In the genomic region with DNA sequence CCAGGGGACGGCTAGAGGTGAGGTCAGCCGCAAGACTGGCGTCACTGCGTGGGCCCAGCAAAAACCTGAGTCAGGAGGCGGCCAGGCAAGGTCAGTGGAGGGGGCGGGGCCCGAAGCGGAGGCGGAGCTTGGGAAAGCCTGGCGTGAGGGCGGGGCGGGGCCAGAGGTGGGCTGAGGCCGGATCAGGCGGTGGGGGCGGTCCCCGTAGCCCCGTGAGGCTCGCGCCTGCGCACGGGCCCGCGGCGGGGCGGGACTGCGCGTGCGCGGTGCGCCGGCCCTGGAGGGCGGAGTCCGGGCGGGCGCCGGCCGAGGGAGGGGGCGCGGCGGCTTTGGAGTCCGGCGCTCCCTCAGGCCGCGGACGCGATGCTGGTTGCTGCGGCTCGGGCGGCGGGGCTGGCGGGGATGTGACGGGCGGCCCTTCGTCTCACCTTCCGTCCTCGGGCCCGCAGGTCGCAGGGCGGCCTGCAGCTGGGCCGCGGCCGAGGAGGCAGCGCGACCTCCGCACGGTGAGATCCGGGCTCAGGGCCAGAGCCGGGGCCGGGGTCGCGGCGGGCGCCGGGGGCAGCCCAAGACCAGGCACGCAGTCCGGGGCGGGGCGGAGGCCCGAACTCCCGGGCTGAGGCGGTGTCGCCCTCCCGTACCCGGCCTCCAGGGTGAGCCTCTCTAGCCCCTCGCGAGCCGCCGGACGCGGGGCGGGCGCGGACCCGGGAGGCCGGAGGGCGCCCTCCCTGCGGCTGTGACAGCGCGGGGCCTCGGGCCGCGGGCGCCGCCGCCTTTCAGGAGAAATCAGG, we compare ENCODE assay signal across 8 cellular contexts. TPM values are rescaled to one million over a fixed set of nuclear protein-coding genes. Genes with fewer than 3 reads are reported as not detected.
A peak's percentile ranks its signal among the peaks of the same experiment; 100 is the strongest.
DNase-seq lines count a peak whose midpoint lies in the region; ATAC-seq and TF ChIP-seq lines count a peak whose summit lies in the region.

A gene with protein sequence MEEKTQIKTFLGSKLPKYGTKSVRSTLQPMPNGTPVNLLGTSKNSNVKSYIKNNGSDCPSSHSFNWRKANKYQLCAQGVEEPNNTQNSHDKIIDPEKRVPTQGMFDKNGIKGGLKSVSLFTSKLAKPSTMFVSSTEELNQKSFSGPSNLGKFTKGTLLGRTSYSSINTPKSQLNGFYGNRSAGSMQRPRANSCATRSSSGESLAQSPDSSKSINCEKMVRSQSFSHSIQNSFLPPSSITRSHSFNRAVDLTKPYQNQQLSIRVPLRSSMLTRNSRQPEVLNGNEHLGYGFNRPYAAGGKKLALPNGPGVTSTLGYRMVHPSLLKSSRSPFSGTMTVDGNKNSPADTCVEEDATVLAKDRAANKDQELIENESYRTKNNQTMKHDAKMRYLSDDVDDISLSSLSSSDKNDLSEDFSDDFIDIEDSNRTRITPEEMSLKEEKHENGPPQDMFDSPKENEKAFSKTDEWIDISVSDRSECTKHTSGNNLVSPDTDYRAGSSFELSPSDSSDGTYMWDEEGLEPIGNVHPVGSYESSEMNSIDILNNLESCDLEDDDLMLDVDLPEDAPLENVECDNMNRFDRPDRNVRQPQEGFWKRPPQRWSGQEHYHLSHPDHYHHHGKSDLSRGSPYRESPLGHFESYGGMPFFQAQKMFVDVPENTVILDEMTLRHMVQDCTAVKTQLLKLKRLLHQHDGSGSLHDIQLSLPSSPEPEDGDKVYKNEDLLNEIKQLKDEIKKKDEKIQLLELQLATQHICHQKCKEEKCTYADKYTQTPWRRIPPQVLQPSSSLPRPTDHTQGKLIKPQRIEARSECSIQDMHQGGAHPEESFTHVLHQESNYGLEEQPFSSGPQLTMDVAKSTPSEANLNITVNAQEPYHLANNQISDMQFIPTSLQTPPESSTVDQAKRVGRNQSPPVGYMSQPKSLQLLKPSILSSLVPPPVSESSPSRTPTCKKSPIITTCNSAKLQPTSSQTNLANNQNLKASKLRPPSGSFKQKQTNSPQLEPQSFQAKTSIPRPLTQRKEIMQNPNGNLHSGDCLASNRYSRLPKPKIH (plus strand): TSS at position 287 of the 791 bp plus-strand sequence. CDS start 42,464 bp downstream, outside the sequence.

- H3K27ac ChIP-seq in C4-2B = peak within 1 kb of the TSS; percentile 79

- CTCF ChIA-PET in activated CD4-positive, alpha-beta memory T cell treated with anti-CD3 and anti-CD28 coated beads for 36 hours (lab: Charles Lee) = interaction anchor here (0.7 to 3.1 kb wide), 11 partner anchors 13 to 209 kb away, joined by 3 to 29 read pairs (median 3); no protein-coding TSS in a partner anchor

- H3K9me3 Mint-ChIP-seq in activated CD4-positive, alpha-beta memory T cell treated with anti-CD3 and anti-CD28 coated beads for 36 hours = no peaks in the 10 kb centered on the region

- POLR2A ChIA-PET in activated CD4-positive, alpha-beta memory T cell treated with anti-CD3 and anti-CD28 coated beads for 36 hours (lab: Charles Lee) = interaction anchor here (0.6 to 1.7 kb wide), 8 partner anchors 9 to 206 kb away, joined by 3 to 10 read pairs (median 4); a partner anchor contains a TSS

- intact Hi-C loops in activated CD4-positive, alpha-beta memory T cell treated with anti-CD3 and anti-CD28 coated beads for 36 hours (cut with micrococcal nuclease) = loop anchor here (1.0 to 2.0 kb wide), 6 partner anchors 20 to 209 kb away; a partner anchor contains a TSS
- intact Hi-C loops in lower leg skin (cut with DNase I; ENCODE audit: low total_unique reads) = no loop called here

- TF ChIP-seq POLR2A in GM19193 (IDR thresholded peaks at IDR 0.05; ENCODE audit: extremely low read depth, insufficient read depth, insufficient read length) = peak; percentile 68
- TF ChIP-seq POLR2A in lower leg skin (IDR thresholded peaks at IDR 0.05) = peak in 1 of 2 donors; percentile 25

- peak; percentile 68 for DNase-seq in NCI-H774 (lab: John Stamatoyannopoulos, UW)
- DNase-seq in activated CD4-positive, alpha-beta memory T cell treated with anti-CD3 and anti-CD28 coated beads for 36 hours = peak; percentile 98
- peak; percentile 77 to 95 for DNase-seq in dermis microvascular lymphatic vessel endothelial cell (ENCODE audit: low read depth in 2 of 2)
- DNase-seq in lower leg skin (ENCODE audit: low spot score in 2 of 2) = peak; percentile 94 to 99
- DNase-seq in stimulated activated CD4-positive, alpha-beta T cell treated with anti-CD3 and anti-CD28 coated beads, Interleukin-4, amount 100 ng/mL, for 4 hours = peak; percentile 86 to 95

- H3K4me1 Mint-ChIP-seq in activated CD4-positive, alpha-beta memory T cell treated with anti-CD3 and anti-CD28 coated beads for 36 hours (ENCODE audit: low read depth) = peaks cover 29% of the 10 kb centered on the region

- 1% methylated on average over 18 to 26 of the region's 105 CpGs for WGBS in lower leg skin, 2 donors

- ATAC-seq in HG03432 (IDR thresholded peaks at IDR 0.05; ENCODE audit: unreplicated experiment) = peak; percentile 71

- peak within 1 kb of the TSS; percentile 97 for H3K4me3 ChIP-seq in lower leg skin (ENCODE audit: low read depth, poor library complexity, severe bottlenecking)

- H3K27ac Mint-ChIP-seq in activated CD4-positive, alpha-beta memory T cell treated with anti-CD3 and anti-CD28 coated beads for 36 hours = peak within 1 kb of the TSS; percentile 98

- TF ChIP-seq CTCF in C4-2B (conservative IDR thresholded peaks at IDR 0.05) = peak; percentile 31
- no peak for TF ChIP-seq CTCF in lower leg skin (IDR thresholded peaks at IDR 0.05)

- H3K4me3 Mint-ChIP-seq in activated CD4-positive, alpha-beta memory T cell treated with anti-CD3 and anti-CD28 coated beads for 36 hours = peak within 1 kb of the TSS; percentile 88

- H3K27me3 Mint-ChIP-seq in activated CD4-positive, alpha-beta memory T cell treated with anti-CD3 and anti-CD28 coated beads for 36 hours = no peaks in the 10 kb centered on the region

- peaks cover 11% of the 10 kb centered on the region for H3K36me3 Mint-ChIP-seq in activated CD4-positive, alpha-beta memory T cell treated with anti-CD3 and anti-CD28 coated beads for 36 hours

RNA-seq across cellular contexts. Expression of the gene that starts here (rescaled TPM):
- 10 to 100 TPM; 69.8 to 73.5 TPM for total RNA-seq in activated CD4-positive, alpha-beta memory T cell treated with anti-CD3 and anti-CD28 coated beads for 36 hours
- total RNA-seq in dermis microvascular lymphatic vessel endothelial cell (15.1 and 15.6 TPM in 2 replicates), lower leg skin (10 to 100 TPM; 33.3 to 69.5 (median 47.7) TPM)

Comparison
In these comparisons a context has a peak if more than half of its experiments do, and no peak if none do; other contexts are left out.
1. Peak in every context shown above with its lines: DNase-seq, ATAC-seq, H3K4me3 ChIP-seq and H3K27ac ChIP-seq.